8 cellular contexts compared by ENCODE assay signal in genomic region chr17:18257747-18258355, GRCh38. TPM values are rescaled to one million over a fixed set of nuclear protein-coding genes. Genes with fewer than 3 reads are reported as not detected.
DNase-seq lines count a peak whose midpoint lies in the region; ATAC-seq lines count a peak whose summit lies in the region.

No MANE protein-coding gene starts in this region.

- no peaks in the 10 kb centered on the region for H3K4me1 ChIP-seq in endocrine pancreas (ENCODE audit: control insufficient read depth, insufficient read depth, low read length)

- H3K36me3 ChIP-seq in endocrine pancreas (ENCODE audit: control insufficient read depth, insufficient read depth, low read length) = peaks cover 14% of the 10 kb centered on the region

- H3K36me3 Mint-ChIP-seq in activated CD8-positive, alpha-beta T cell treated with anti-CD3 and anti-CD28 coated beads, Interleukin-2, amount 10 ng/mL, durations not matched to agents 7 days and 5 days (ENCODE audit: low read depth) = peaks cover 27% of the 10 kb centered on the region

- DNase-seq in COLO668 (lab: John Stamatoyannopoulos, UW; ENCODE audit: unreplicated experiment) (peak; percentile 53), GOT3 (lab: John Stamatoyannopoulos, UW) (peak; percentile 61), NCI-H2227 treated with DMSO at 0.1 percent for 48 hours (lab: John Stamatoyannopoulos, UW) (peak; percentile 21), medulla oblongata (ENCODE audit: extremely low spot score) (peak; percentile 78)
- DNase-seq in activated CD8-positive, alpha-beta T cell treated with anti-CD3 and anti-CD28 coated beads, Interleukin-2, amount 10 ng/mL, durations not matched to agents 7 days and 5 days = peak; percentile 66
- peak; percentile 73 for DNase-seq in stimulated activated CD8-positive, alpha-beta memory T cell treated with anti-CD3 and anti-CD28 coated beads, Interleukin-4, amount 100 ng/mL, for 48 hours

- peaks cover 40% of the 10 kb centered on the region for H3K4me1 Mint-ChIP-seq in activated CD8-positive, alpha-beta T cell treated with anti-CD3 and anti-CD28 coated beads, Interleukin-2, amount 10 ng/mL, durations not matched to agents 7 days and 5 days (ENCODE audit: low read depth)

- peak overlapping the region; percentile 93 for H3K27ac Mint-ChIP-seq in activated CD8-positive, alpha-beta T cell treated with anti-CD3 and anti-CD28 coated beads, Interleukin-2, amount 10 ng/mL, durations not matched to agents 7 days and 5 days

- POLR2A ChIA-PET in activated CD8-positive, alpha-beta T cell treated with anti-CD3 and anti-CD28 coated beads, Interleukin-2, amount 10 ng/mL, durations not matched to agents 7 days and 5 days (lab: Charles Lee) = no interaction called here

- no peaks in the 10 kb centered on the region for H3K9me3 Mint-ChIP-seq in activated CD8-positive, alpha-beta T cell treated with anti-CD3 and anti-CD28 coated beads, Interleukin-2, amount 10 ng/mL, durations not matched to agents 7 days and 5 days (ENCODE audit: insufficient read depth)

- no peaks in the 10 kb centered on the region for H3K27me3 Mint-ChIP-seq in activated CD8-positive, alpha-beta T cell treated with anti-CD3 and anti-CD28 coated beads, Interleukin-2, amount 10 ng/mL, durations not matched to agents 7 days and 5 days (ENCODE audit: low read depth)

- peak overlapping the region; percentile 87 for H3K9ac ChIP-seq in endocrine pancreas (ENCODE audit: control insufficient read depth, insufficient read depth, low read length)

- H3K9me3 ChIP-seq in endocrine pancreas (ENCODE audit: control insufficient read depth, low read length) = no peaks in the 10 kb centered on the region

- H3K4me3 Mint-ChIP-seq in activated CD8-positive, alpha-beta T cell treated with anti-CD3 and anti-CD28 coated beads, Interleukin-2, amount 10 ng/mL, durations not matched to agents 7 days and 5 days = peak overlapping the region; percentile 99

- H3K27me3 ChIP-seq in endocrine pancreas (ENCODE audit: control insufficient read depth, insufficient read depth, low read length) = no peaks in the 10 kb centered on the region

- CTCF ChIA-PET in activated CD8-positive, alpha-beta T cell treated with anti-CD3 and anti-CD28 coated beads, Interleukin-2, amount 10 ng/mL, durations not matched to agents 7 days and 5 days (lab: Charles Lee) = no interaction called here

- ATAC-seq in activated CD8-positive, alpha-beta T cell treated with anti-CD3 and anti-CD28 coated beads, Interleukin-2, amount 10 ng/mL, durations not matched to agents 7 days and 5 days = peak; percentile 35
- ATAC-seq in HG03457 (IDR thresholded peaks at IDR 0.05; ENCODE audit: unreplicated experiment) = no peak

- peak overlapping the region; percentile 14 for H3K4me3 ChIP-seq in endocrine pancreas (ENCODE audit: control insufficient read depth, insufficient read depth, low read length)

RNA-seq across cellular contexts. Expression of gene FLII, which starts 0.7 kb away (rescaled TPM):
- total RNA-seq in activated CD8-positive, alpha-beta T cell treated with anti-CD3 and anti-CD28 coated beads, Interleukin-2, amount 10 ng/mL, durations not matched to agents 7 days and 5 days = 100 to 1,000 TPM; 338 to 364 TPM

RNA-seq across cellular contexts. Expression of gene MIEF2, which starts 2.6 kb away (rescaled TPM):
- total RNA-seq in activated CD8-positive, alpha-beta T cell treated with anti-CD3 and anti-CD28 coated beads, Interleukin-2, amount 10 ng/mL, durations not matched to agents 7 days and 5 days = 10 to 100 TPM in 1 of 2 experiments, 1 to 10 TPM in 1; 9.0 to 11.1 TPM

RNA-seq across cellular contexts. Expression of gene LLGL1, which starts 32.4 kb away (rescaled TPM):
- 10 to 100 TPM; 27.1 to 27.3 TPM for total RNA-seq in activated CD8-positive, alpha-beta T cell treated with anti-CD3 and anti-CD28 coated beads, Interleukin-2, amount 10 ng/mL, durations not matched to agents 7 days and 5 days

RNA-seq across cellular contexts. Expression of gene TOP3A, which starts 56.9 kb away (rescaled TPM):
- total RNA-seq in activated CD8-positive, alpha-beta T cell treated with anti-CD3 and anti-CD28 coated beads, Interleukin-2, amount 10 ng/mL, durations not matched to agents 7 days and 5 days = 10 to 100 TPM; 75.9 to 77.3 TPM

RNA-seq across cellular contexts. Expression of gene SMCR8, which starts 57.2 kb away (rescaled TPM):
- 10 to 100 TPM; 23.7 TPM for total RNA-seq in activated CD8-positive, alpha-beta T cell treated with anti-CD3 and anti-CD28 coated beads, Interleukin-2, amount 10 ng/mL, durations not matched to agents 7 days and 5 days

Comparison
In these comparisons a context has a peak if more than half of its experiments do, and no peak if none do; other contexts are left out.
1. DNase-seq: peak in every context shown above with its lines; median percentile 78 in medulla oblongata; 73 in stimulated activated CD8-positive, alpha-beta memory T cell treated with anti-CD3 and anti-CD28 coated beads, Interleukin-4, amount 100 ng/mL, for 48 hours; 66 in activated CD8-positive, alpha-beta T cell treated with anti-CD3 and anti-CD28 coated beads, Interleukin-2, amount 10 ng/mL, durations not matched to agents 7 days and 5 days; 61 in GOT3; 53 in COLO668; 21 in NCI-H2227 treated with DMSO at 0.1 percent for 48 hours.